Comparison of ENCODE assay signal across 15 cellular contexts in genomic region chr10:79063661-79064490, GRCh38. TPM values are rescaled to one million over a fixed set of nuclear protein-coding genes. Genes with fewer than 3 reads are reported as not detected.
DNase-seq lines count a peak whose midpoint lies in the region; ATAC-seq and TF ChIP-seq lines count a peak whose summit lies in the region.
"Had no signal": no experiment of that assay in that cellular context is flagged by ENCODE, and none has a peak within 500 bp of the region (broad histone marks: within the 10 kb centered on the region; RNA-seq: fewer than 3 reads in every experiment).

No MANE protein-coding gene starts in this region.

- peaks cover 44% of the 10 kb centered on the region for H3K4me1 ChIP-seq in mucosa of descending colon (ENCODE audit: low read depth)
- peaks cover 29% of the 10 kb centered on the region for H3K4me1 ChIP-seq in suprapubic skin

- POLR2A ChIA-PET in activated naive CD8-positive, alpha-beta T cell treated with anti-CD3 and anti-CD28 coated beads, Interleukin-2, amount 10 ng/mL, durations not matched to agents 7 days and 5 days (lab: Charles Lee): no interaction called here

- no peaks in the 10 kb centered on the region for H3K9me3 Mint-ChIP-seq in activated naive CD8-positive, alpha-beta T cell treated with anti-CD3 and anti-CD28 coated beads, Interleukin-2, amount 10 ng/mL, durations not matched to agents 7 days and 5 days
- no peaks in the 10 kb centered on the region for H3K9me3 Mint-ChIP-seq in activated naive CD8-positive, alpha-beta T cell treated with anti-CD3 and anti-CD28 coated beads for 36 hours
- no peaks in the 10 kb centered on the region for H3K9me3 Mint-ChIP-seq in activated T-helper 2 cell treated with anti-CD3 and anti-CD28 coated beads, Interferon-gamma antibody, Interleukin-2, Interleukin-4, amounts not matched to agents 10 μg/mL and 5 μg/mL and 100 μg/mL, durations not matched to agents 14 hours and 24 hours and 36 hours
- H3K9me3 Mint-ChIP-seq: naive B cell had no signal

- no peak for TF ChIP-seq EP300 in suprapubic skin (IDR thresholded peaks at IDR 0.05)

- peaks cover 2% of the 10 kb centered on the region for H3K36me3 Mint-ChIP-seq in activated naive CD8-positive, alpha-beta T cell treated with anti-CD3 and anti-CD28 coated beads, Interleukin-2, amount 10 ng/mL, durations not matched to agents 7 days and 5 days
- no peaks in the 10 kb centered on the region for H3K36me3 Mint-ChIP-seq in activated naive CD8-positive, alpha-beta T cell treated with anti-CD3 and anti-CD28 coated beads for 36 hours
- H3K36me3 Mint-ChIP-seq in activated T-helper 2 cell treated with anti-CD3 and anti-CD28 coated beads, Interferon-gamma antibody, Interleukin-2, Interleukin-4, amounts not matched to agents 10 μg/mL and 5 μg/mL and 100 μg/mL, durations not matched to agents 14 hours and 24 hours and 36 hours (ENCODE audit: low read depth): no peaks in the 10 kb centered on the region
- H3K36me3 Mint-ChIP-seq: naive B cell had no signal

- H3K9me3 ChIP-seq in mucosa of descending colon: no peaks in the 10 kb centered on the region
- no peaks in the 10 kb centered on the region for H3K9me3 ChIP-seq in suprapubic skin
- H3K9me3 ChIP-seq: A549 had no signal

- no peak for ATAC-seq in activated naive CD8-positive, alpha-beta T cell treated with anti-CD3 and anti-CD28 coated beads, Interleukin-2, amount 10 ng/mL, durations not matched to agents 7 days and 5 days (ENCODE audit: low read depth)
- peak; percentile 39 for ATAC-seq in mucosa of descending colon
- ATAC-seq: A549 had no signal

- H3K27ac ChIP-seq in suprapubic skin (no peak overlapping the region), brain microvascular endothelial cell (no peak overlapping the region)
- H3K27ac ChIP-seq: A549 had no signal

- H3K27me3 ChIP-seq in suprapubic skin: no peaks in the 10 kb centered on the region
- H3K27me3 ChIP-seq in brain microvascular endothelial cell (replicated peaks): no peaks in the 10 kb centered on the region

- peaks cover 27% of the 10 kb centered on the region for H3K4me1 Mint-ChIP-seq in activated naive CD8-positive, alpha-beta T cell treated with anti-CD3 and anti-CD28 coated beads, Interleukin-2, amount 10 ng/mL, durations not matched to agents 7 days and 5 days
- peaks cover 23% of the 10 kb centered on the region for H3K4me1 Mint-ChIP-seq in activated naive CD8-positive, alpha-beta T cell treated with anti-CD3 and anti-CD28 coated beads for 36 hours
- H3K4me1 Mint-ChIP-seq in activated T-helper 2 cell treated with anti-CD3 and anti-CD28 coated beads, Interferon-gamma antibody, Interleukin-2, Interleukin-4, amounts not matched to agents 10 μg/mL and 5 μg/mL and 100 μg/mL, durations not matched to agents 14 hours and 24 hours and 36 hours (ENCODE audit: low read depth): peaks cover 31% of the 10 kb centered on the region

- WGBS in suprapubic skin: 84% methylated on average over 7 of the region's 8 CpGs

- no peak overlapping the region for H3K4me3 Mint-ChIP-seq in activated naive CD8-positive, alpha-beta T cell treated with anti-CD3 and anti-CD28 coated beads, Interleukin-2, amount 10 ng/mL, durations not matched to agents 7 days and 5 days
- no peak overlapping the region for H3K4me3 Mint-ChIP-seq in activated naive CD8-positive, alpha-beta T cell treated with anti-CD3 and anti-CD28 coated beads for 36 hours
- H3K4me3 Mint-ChIP-seq in activated T-helper 2 cell treated with anti-CD3 and anti-CD28 coated beads, Interferon-gamma antibody, Interleukin-2, Interleukin-4, amounts not matched to agents 10 μg/mL and 5 μg/mL and 100 μg/mL, durations not matched to agents 14 hours and 24 hours and 36 hours (ENCODE audit: low read depth): no peak overlapping the region

- in situ Hi-C loops in brain microvascular endothelial cell (cut with HindIII; ENCODE audit: low pct_ligation_motif_present, low sequenced_read_pairs): no loop called here

- TF ChIP-seq POLR2A in suprapubic skin (IDR thresholded peaks at IDR 0.05): no peak

- H3K27me3 Mint-ChIP-seq in activated naive CD8-positive, alpha-beta T cell treated with anti-CD3 and anti-CD28 coated beads, Interleukin-2, amount 10 ng/mL, durations not matched to agents 7 days and 5 days: peaks cover 2% of the 10 kb centered on the region
- H3K27me3 Mint-ChIP-seq in activated naive CD8-positive, alpha-beta T cell treated with anti-CD3 and anti-CD28 coated beads for 36 hours: no peaks in the 10 kb centered on the region
- H3K27me3 Mint-ChIP-seq in activated T-helper 2 cell treated with anti-CD3 and anti-CD28 coated beads, Interferon-gamma antibody, Interleukin-2, Interleukin-4, amounts not matched to agents 10 μg/mL and 5 μg/mL and 100 μg/mL, durations not matched to agents 14 hours and 24 hours and 36 hours (ENCODE audit: low read depth): peaks cover 8% of the 10 kb centered on the region

- H3K36me3 ChIP-seq in mucosa of descending colon (ENCODE audit: low read depth): no peaks in the 10 kb centered on the region
- no peaks in the 10 kb centered on the region for H3K36me3 ChIP-seq in suprapubic skin
- H3K36me3 ChIP-seq in brain microvascular endothelial cell (replicated peaks): no peaks in the 10 kb centered on the region

- intact Hi-C loops in activated T-helper 2 cell treated with anti-CD3 and anti-CD28 coated beads, Interferon-gamma antibody, Interleukin-2, Interleukin-4, amounts not matched to agents 10 μg/mL and 5 μg/mL and 100 μg/mL, durations not matched to agents 14 hours and 24 hours and 36 hours (cut with micrococcal nuclease): no loop called here
- intact Hi-C loops in mucosa of descending colon (cut with DNase I, micrococcal nuclease): loop anchor here (10.0 kb wide), 1 partner anchor 89 kb away; no protein-coding TSS in a partner anchor

- DNase-seq in activated naive CD8-positive, alpha-beta T cell treated with anti-CD3 and anti-CD28 coated beads, Interleukin-2, amount 10 ng/mL, durations not matched to agents 7 days and 5 days: no peak
- DNase-seq in activated naive CD8-positive, alpha-beta T cell treated with anti-CD3 and anti-CD28 coated beads for 36 hours: no peak
- DNase-seq in activated T-helper 2 cell treated with anti-CD3 and anti-CD28 coated beads, Interferon-gamma antibody, Interleukin-2, Interleukin-4, amounts not matched to agents 10 μg/mL and 5 μg/mL and 100 μg/mL, durations not matched to agents 14 hours and 24 hours and 36 hours (ENCODE audit: low spot score): peak; percentile 31
- DNase-seq in mucosa of descending colon (peak; percentile 69 to 79 (median 71)), suprapubic skin (ENCODE audit: low spot score in 2 of 2) (peak; percentile 45 to 65), brain microvascular endothelial cell (no peak), MV-4-11 (lab: John Stamatoyannopoulos, UW) (no peak), globus pallidus (ENCODE audit: low spot score) (no peak)
- DNase-seq: activated gamma-delta T cell, GOT3, KG1, naive B cell, NCI-H1436, NCI-H510A had no signal

- TF ChIP-seq CTCF in mucosa of descending colon (IDR thresholded peaks at IDR 0.05): no peak
- TF ChIP-seq CTCF in suprapubic skin (IDR thresholded peaks at IDR 0.05): no peak
- no peak for TF ChIP-seq CTCF in brain microvascular endothelial cell (IDR thresholded peaks at IDR 0.05; ENCODE audit: low read depth, low read length, missing control alignments)

- peak overlapping the region; percentile 67 for H3K27ac Mint-ChIP-seq in activated naive CD8-positive, alpha-beta T cell treated with anti-CD3 and anti-CD28 coated beads, Interleukin-2, amount 10 ng/mL, durations not matched to agents 7 days and 5 days
- H3K27ac Mint-ChIP-seq in activated naive CD8-positive, alpha-beta T cell treated with anti-CD3 and anti-CD28 coated beads for 36 hours: no peak overlapping the region
- H3K27ac Mint-ChIP-seq in activated T-helper 2 cell treated with anti-CD3 and anti-CD28 coated beads, Interferon-gamma antibody, Interleukin-2, Interleukin-4, amounts not matched to agents 10 μg/mL and 5 μg/mL and 100 μg/mL, durations not matched to agents 14 hours and 24 hours and 36 hours: no peak overlapping the region

- no peak overlapping the region for H3K4me3 ChIP-seq in mucosa of descending colon
- H3K4me3 ChIP-seq in suprapubic skin: no peak overlapping the region
- no peak overlapping the region for H3K4me3 ChIP-seq in brain microvascular endothelial cell (ENCODE audit: low read depth, low read length)
- H3K4me3 ChIP-seq: A549 had no signal

RNA-seq across cellular contexts. Expression of gene ZMIZ1, which starts 4.9 kb away (rescaled TPM):
- total RNA-seq in activated naive CD8-positive, alpha-beta T cell treated with anti-CD3 and anti-CD28 coated beads, Interleukin-2, amount 10 ng/mL, durations not matched to agents 7 days and 5 days: 10 to 100 TPM; 28.8 to 29.3 TPM
- 10 to 100 TPM; 27.3 to 28.2 TPM for total RNA-seq in activated naive CD8-positive, alpha-beta T cell treated with anti-CD3 and anti-CD28 coated beads for 36 hours
- 79.2 and 80.4 TPM in 2 replicates for total RNA-seq in activated T-helper 2 cell treated with anti-CD3 and anti-CD28 coated beads, Interferon-gamma antibody, Interleukin-2, Interleukin-4, amounts not matched to agents 10 μg/mL and 5 μg/mL and 100 μg/mL, durations not matched to agents 14 hours and 24 hours and 36 hours
- total RNA-seq in mucosa of descending colon (100 to 1,000 TPM in 1 of 3 donors, 10 to 100 TPM in 2; 61.4 to 103 (median 89.1) TPM), suprapubic skin (100 to 1,000 TPM in 1 of 4 donors, 10 to 100 TPM in 3; 71.9 to 104 (median 79.5) TPM)

Comparison
In these comparisons a context has a peak if more than half of its experiments do, and no peak if none do; other contexts are left out.
1. DNase-seq: peak in activated T-helper 2 cell treated with anti-CD3 and anti-CD28 coated beads, Interferon-gamma antibody, Interleukin-2, Interleukin-4, amounts not matched to agents 10 μg/mL and 5 μg/mL and 100 μg/mL, durations not matched to agents 14 hours and 24 hours and 36 hours (single experiment), mucosa of descending colon (3 of 3) and suprapubic skin (2 of 2); none in activated naive CD8-positive, alpha-beta T cell treated with anti-CD3 and anti-CD28 coated beads, Interleukin-2, amount 10 ng/mL, durations not matched to agents 7 days and 5 days (single experiment), activated naive CD8-positive, alpha-beta T cell treated with anti-CD3 and anti-CD28 coated beads for 36 hours (single experiment), brain microvascular endothelial cell (single experiment), MV-4-11 (single experiment) and globus pallidus (single experiment).